ENCODE assay signal across 10 cellular contexts in genomic region chr12:50924131-50924438, GRCh38. TPM values are rescaled to one million over a fixed set of nuclear protein-coding genes. Genes with fewer than 3 reads are reported as not detected.
A peak's percentile ranks its signal among the peaks of the same experiment; 100 is the strongest.
DNase-seq lines count a peak whose midpoint lies in the region; ATAC-seq and TF ChIP-seq lines count a peak whose summit lies in the region.
"Had no signal": no experiment of that assay in that cellular context is flagged by ENCODE, and none has a peak within 500 bp of the region (broad histone marks: within the 10 kb centered on the region; RNA-seq: fewer than 3 reads in every experiment).

No MANE protein-coding gene starts in this region.

- H3K79me2 ChIP-seq in DOHH2 (ENCODE audit: control insufficient read depth, low read length) (no peaks in the 10 kb centered on the region), parathyroid adenoma (no peaks in the 10 kb centered on the region)

- no peak for ATAC-seq in sciatic nerve

- DNase-seq in NB4 (ENCODE audit: low read depth) (no peak), epithelial cell of proximal tubule (ENCODE audit: low read depth) (no peak), HuH-7 (ENCODE audit: low spot score) (no peak), germinal center (ENCODE audit: low spot score) (no peak), sciatic nerve (ENCODE audit: low spot score) (no peak), HPDE6-E6E7 (ENCODE audit: extremely low spot score) (no peak)

- peak overlapping the region; percentile 70 for H3K4me3 ChIP-seq in DOHH2 (ENCODE audit: low read length)
- H3K4me3 ChIP-seq in NB4 (ENCODE audit: low read depth, low read length): peak overlapping the region; percentile 63
- H3K4me3 ChIP-seq in epithelial cell of proximal tubule (ENCODE audit: low read depth, low read length): peak overlapping the region; percentile 71
- H3K4me3 ChIP-seq in parathyroid adenoma (ENCODE audit: low read depth, low read length): peak overlapping the region; percentile 71

- peaks cover 19% of the 10 kb centered on the region for H3F3A ChIP-seq in DOHH2 (ENCODE audit: control insufficient read depth, insufficient read depth)

- TF ChIP-seq CTCF in DOHH2 (IDR thresholded peaks at IDR 0.05; ENCODE audit: low read depth, low read length, poor library complexity, severe bottlenecking): no peak
- TF ChIP-seq CTCF in NB4 (IDR thresholded peaks at IDR 0.05; ENCODE audit: low read depth, low read length): no peak
- TF ChIP-seq CTCF in epithelial cell of proximal tubule (conservative IDR thresholded peaks at IDR 0.05; ENCODE audit: low read depth, low read length): no peak
- no peak for TF ChIP-seq CTCF in parathyroid adenoma (IDR thresholded peaks at IDR 0.05)

- H3K4me1 ChIP-seq in DOHH2 (ENCODE audit: control insufficient read depth, low read length): peaks cover 62% of the 10 kb centered on the region
- peaks cover 15% of the 10 kb centered on the region for H3K4me1 ChIP-seq in parathyroid adenoma

- H3K9me3 ChIP-seq in DOHH2 (ENCODE audit: control insufficient read depth, insufficient read depth, low read length): no peaks in the 10 kb centered on the region
- H3K9me3 ChIP-seq in parathyroid adenoma (ENCODE audit: control insufficient read depth, low read length): no peaks in the 10 kb centered on the region

- H4K20me1 ChIP-seq in DOHH2 (ENCODE audit: control insufficient read depth, insufficient read depth, low read depth, low read length): no peaks in the 10 kb centered on the region

- no peaks in the 10 kb centered on the region for H3K9me2 ChIP-seq in DOHH2 (replicated peaks; ENCODE audit: control insufficient read depth, low read length)

- H3K27ac ChIP-seq in DOHH2 (ENCODE audit: low read depth, low read length) (peak overlapping the region; percentile 93), parathyroid adenoma (peak overlapping the region; percentile 93)

- intact Hi-C loops in sciatic nerve (cut with DNase I): no loop called here

- H3K27me3 ChIP-seq in DOHH2 (ENCODE audit: control insufficient read depth, low read length): no peaks in the 10 kb centered on the region
- H3K27me3 ChIP-seq in parathyroid adenoma (ENCODE audit: control insufficient read depth, insufficient read depth, low read length): no peaks in the 10 kb centered on the region

- H3K4me2 ChIP-seq in DOHH2 (ENCODE audit: low read length): peak overlapping the region; percentile 84
- peak overlapping the region; percentile 81 for H3K4me2 ChIP-seq in parathyroid adenoma (ENCODE audit: low read length)

- no peak for TF ChIP-seq POLR2A in NB4 (IDR thresholded peaks at IDR 0.05; ENCODE audit: extremely low read depth, insufficient read length)

- H3K36me3 ChIP-seq in DOHH2 (ENCODE audit: control insufficient read depth, low read length) (no peaks in the 10 kb centered on the region), parathyroid adenoma (ENCODE audit: control insufficient read depth, insufficient read depth, low read length) (no peaks in the 10 kb centered on the region)

- peak overlapping the region; percentile 84 for H2AFZ ChIP-seq in parathyroid adenoma

- H3K9ac ChIP-seq in parathyroid adenoma: no peak overlapping the region

RNA-seq across cellular contexts. Expression of gene HIGD1C, which starts 28.3 kb away (rescaled TPM):
- total RNA-seq in epithelial cell of proximal tubule: not detected in 2 replicates
- not detected for total RNA-seq in sciatic nerve
- total RNA-seq: LHCN-M2, renal cortical epithelial cell had no signal
